ENCODE assay signal across 16 cellular contexts in genomic region chr3:153246805-153247204, GRCh38.
DNase-seq lines count a peak whose midpoint lies in the region; ATAC-seq and TF ChIP-seq lines count a peak whose summit lies in the region.
"Had no signal": no experiment of that assay in that cellular context is flagged by ENCODE, and none has a peak within 500 bp of the region (broad histone marks: within the 10 kb centered on the region; RNA-seq: fewer than 3 reads in every experiment).

No MANE protein-coding gene starts in this region.

- WGBS in esophagus squamous epithelium, 2 donors = 28 to 29% methylated on average over 1 of the region's 1 CpG

- no peaks in the 10 kb centered on the region for H3K27me3 ChIP-seq in esophagus squamous epithelium
- H3K27me3 ChIP-seq: uterus had no signal

- no peaks in the 10 kb centered on the region for H3K4me1 Mint-ChIP-seq in mesothelial cell of epicardium

- TF ChIP-seq POLR2A in NB4 (IDR thresholded peaks at IDR 0.05; ENCODE audit: extremely low read depth, insufficient read length) = no peak
- TF ChIP-seq POLR2A in esophagus squamous epithelium (IDR thresholded peaks at IDR 0.05) = no peak

- no peak overlapping the region for H3K4me3 ChIP-seq in NB4 (ENCODE audit: low read depth, low read length)
- no peak overlapping the region for H3K4me3 ChIP-seq in esophagus squamous epithelium
- H3K4me3 ChIP-seq: uterus had no signal

- peak; percentile 50 to 51 for DNase-seq in AML-193 (lab: John Stamatoyannopoulos, UW)
- peak; percentile 21 for DNase-seq in NB4 (ENCODE audit: low read depth)
- no peak for DNase-seq in esophagus squamous epithelium (lab: John Stamatoyannopoulos, UW)
- DNase-seq in sciatic nerve (ENCODE audit: low spot score) = no peak
- no peak for DNase-seq in NCI-H524 (lab: John Stamatoyannopoulos, UW)
- DNase-seq in superior temporal gyrus (ENCODE audit: extremely low spot score) = no peak
- no peak for DNase-seq in mesothelial cell of epicardium (ENCODE audit: low spot score in 2 of 2, unreplicated experiment in 2 of 2)
- no peak for DNase-seq in SK-N-DZ (ENCODE audit: low spot score)
- DNase-seq: activated T-cell treated with anti-CD3 and anti-CD28 coated beads, Interleukin-2, amount 50 U/mL, for 1 hour; central memory CD4-positive, alpha-beta T cell; COR-L47; H7; mammary epithelial cell; uterus; WERI-Rb-1 had no signal

- no peak overlapping the region for H3K4me3 Mint-ChIP-seq in mesothelial cell of epicardium

- no peak overlapping the region for H3K27ac Mint-ChIP-seq in mesothelial cell of epicardium

- H3K36me3 ChIP-seq in esophagus squamous epithelium = no peaks in the 10 kb centered on the region
- H3K36me3 ChIP-seq: uterus, WERI-Rb-1 had no signal

- H3K9me3 ChIP-seq in esophagus squamous epithelium = peaks cover 0 to 4% (median 0%) of the 10 kb centered on the region in 3 donors
- H3K9me3 ChIP-seq: uterus had no signal

- H3K9me3 Mint-ChIP-seq in mesothelial cell of epicardium = peaks cover 10% of the 10 kb centered on the region

- no peaks in the 10 kb centered on the region for H3K27me3 Mint-ChIP-seq in mesothelial cell of epicardium (ENCODE audit: low read depth)

- intact Hi-C loops in esophagus squamous epithelium (cut with DNase I) (no loop called here), sciatic nerve (cut with DNase I) (no loop called here)

- H3K27ac ChIP-seq in esophagus squamous epithelium = peak overlapping the region in 3 of 4 donors; percentile 5 to 23 (median 9)
- H3K27ac ChIP-seq: uterus, WERI-Rb-1 had no signal

- ATAC-seq in sciatic nerve = peak; percentile 53
- ATAC-seq: Panc1 had no signal

- no peaks in the 10 kb centered on the region for H3K36me3 Mint-ChIP-seq in mesothelial cell of epicardium

- no peaks in the 10 kb centered on the region for H3K4me1 ChIP-seq in esophagus squamous epithelium
- H3K4me1 ChIP-seq: uterus had no signal

- TF ChIP-seq CTCF in NB4 (IDR thresholded peaks at IDR 0.05; ENCODE audit: low read depth, low read length) (no peak), esophagus squamous epithelium (IDR thresholded peaks at IDR 0.05) (no peak), mesothelial cell of epicardium (IDR thresholded peaks at IDR 0.05; ENCODE audit: unreplicated experiment) (no peak)

Comparison
In these comparisons a context has a peak if more than half of its experiments do, and no peak if none do; other contexts are left out.
1. DNase-seq: peak in AML-193 (2 of 2) and NB4 (single experiment); none in esophagus squamous epithelium (single experiment), sciatic nerve (single experiment), NCI-H524 (0 of 2), superior temporal gyrus (single experiment), mesothelial cell of epicardium (0 of 2) and SK-N-DZ (single experiment).